Comparison of ENCODE assay signal across 8 cellular contexts in genomic region chr11:16605971-16606783, GRCh38.
DNase-seq lines count a peak whose midpoint lies in the region; ATAC-seq and TF ChIP-seq lines count a peak whose summit lies in the region.

No MANE protein-coding gene starts in this region.

- H3K9me2 ChIP-seq in Loucy (replicated peaks; ENCODE audit: low read depth, low read length) (no peaks in the 10 kb centered on the region), SK-N-SH (no peaks in the 10 kb centered on the region)

- H3K27ac ChIP-seq in H9 (ENCODE audit: insufficient read length, low read depth, low read length) (no peak overlapping the region), SK-N-SH (ENCODE audit: low read depth in 2 of 2, low read length in 1 of 2) (peak overlapping the region in 1 of 2 experiments; percentile 44; a peak in 2 of 4 replicates), thoracic aorta (peak overlapping the region; percentile 49 to 56)

- no peak overlapping the region; a peak in 2 of 5 replicates for H3K4me3 Mint-ChIP-seq in H9
- H3K4me3 Mint-ChIP-seq in activated naive CD8-positive, alpha-beta T cell, result peak overlapping the region; percentile 87
- H3K4me3 Mint-ChIP-seq in glutamatergic neuron (ENCODE audit: unreplicated experiment), result peak overlapping the region; percentile 92
- no peak overlapping the region for H3K4me3 Mint-ChIP-seq in osteocyte (ENCODE audit: unreplicated experiment)

- POLR2A ChIA-PET in SK-N-SH (lab: Yijun Ruan, JAX), result interaction anchor here (0.7 to 1.1 kb wide), 3 partner anchors 547 to 956 kb away, joined by 3 read pairs; no protein-coding TSS in a partner anchor

- peaks cover 0 to 4% of the 10 kb centered on the region in 2 experiments; a peak in 2 of 5 replicates for H3K9me3 Mint-ChIP-seq in H9
- H3K9me3 Mint-ChIP-seq in activated naive CD8-positive, alpha-beta T cell (ENCODE audit: low read depth), result no peaks in the 10 kb centered on the region
- H3K9me3 Mint-ChIP-seq in glutamatergic neuron (ENCODE audit: unreplicated experiment), result peaks cover 5% of the 10 kb centered on the region
- no peaks in the 10 kb centered on the region for H3K9me3 Mint-ChIP-seq in osteocyte (ENCODE audit: unreplicated experiment)

- H2BK12ac ChIP-seq in H9 (ENCODE audit: insufficient read length, low read depth, low read length), result no peak overlapping the region

- H2AK5ac ChIP-seq in H9 (ENCODE audit: insufficient read length, low read length), result no peak overlapping the region

- H3K27me3 Mint-ChIP-seq in H9 (ENCODE audit: low read depth), result peaks cover 37% of the 10 kb centered on the region
- H3K27me3 Mint-ChIP-seq in activated naive CD8-positive, alpha-beta T cell, result peaks cover 31% of the 10 kb centered on the region
- H3K27me3 Mint-ChIP-seq in glutamatergic neuron (ENCODE audit: unreplicated experiment), result peaks cover 17% of the 10 kb centered on the region
- H3K27me3 Mint-ChIP-seq in osteocyte (ENCODE audit: unreplicated experiment), result peaks cover under 1% of the 10 kb centered on the region

- no peak overlapping the region for H3K14ac ChIP-seq in H9 (ENCODE audit: insufficient read depth, low read length)

- TF ChIP-seq RAD21 in SK-N-SH (IDR thresholded peaks at IDR 0.05; ENCODE audit: low read length), result peak; percentile 81

- 0 out of 2 replicates have a peak, but pooled peaks cover 2% of the 10 kb centered on the region for H3K4me1 ChIP-seq in H9 (ENCODE audit: insufficient read depth, low read length)
- H3K4me1 ChIP-seq in Loucy (ENCODE audit: insufficient read depth, low read length, poor library complexity, severe bottlenecking), result no peaks in the 10 kb centered on the region
- peaks cover 0 to 19% of the 10 kb centered on the region in 2 experiments; a peak in 2 of 4 replicates for H3K4me1 ChIP-seq in SK-N-SH (ENCODE audit: control insufficient read depth in 1 of 2, insufficient read depth in 2 of 2, low read depth in 1 of 2, low read length in 1 of 2)
- peaks cover 13 to 30% of the 10 kb centered on the region in 2 donors for H3K4me1 ChIP-seq in thoracic aorta (ENCODE audit: control insufficient read depth in 1 of 2, low read depth in 2 of 2)

- H2AFZ ChIP-seq in H9 (ENCODE audit: low read length), result no peak overlapping the region
- H2AFZ ChIP-seq in Loucy (ENCODE audit: low read length), result no peak overlapping the region
- peak overlapping the region; percentile 74 for H2AFZ ChIP-seq in SK-N-SH (ENCODE audit: low read depth)

- no peak overlapping the region for H2BK120ac ChIP-seq in H9 (ENCODE audit: low read depth, low read length, poor library complexity, severe bottlenecking)

- H2BK15ac ChIP-seq in H9 (ENCODE audit: low read depth, low read length), result no peak overlapping the region

- peak; percentile 82 for ATAC-seq in thoracic aorta (ENCODE audit: insufficient number of reproducible peaks, low FRiP score, low read depth)

- H3K56ac ChIP-seq in H9 (ENCODE audit: insufficient read length, low read depth, low read length), result no peak overlapping the region

- H3K36me3 Mint-ChIP-seq in H9 (ENCODE audit: insufficient read depth in 1 of 3, low read depth in 3 of 3) (no peaks in the 10 kb centered on the region), glutamatergic neuron (ENCODE audit: unreplicated experiment) (no peaks in the 10 kb centered on the region), osteocyte (ENCODE audit: unreplicated experiment) (no peaks in the 10 kb centered on the region)
- no peaks in the 10 kb centered on the region for H3K36me3 Mint-ChIP-seq in activated naive CD8-positive, alpha-beta T cell

- no peaks in the 10 kb centered on the region for H3K9me3 ChIP-seq in H9 (ENCODE audit: control insufficient read depth, low read depth, low read length)
- no peaks in the 10 kb centered on the region for H3K9me3 ChIP-seq in Loucy (ENCODE audit: insufficient read depth, low read depth, low read length)
- H3K9me3 ChIP-seq in SK-N-SH, result no peaks in the 10 kb centered on the region
- no peaks in the 10 kb centered on the region for H3K9me3 ChIP-seq in thoracic aorta

- H3K9ac ChIP-seq in H9 (ENCODE audit: extremely low read depth, insufficient read length, low read length) (no peak overlapping the region), Loucy (ENCODE audit: low read depth, low read length, poor library complexity, severe bottlenecking) (no peak overlapping the region), SK-N-SH (no peak overlapping the region)

- CTCF ChIA-PET in SK-N-SH (lab: Yijun Ruan, JAX), result interaction anchor here (0.6 to 6.4 kb wide), 30 partner anchors 9 to 1329 kb away, joined by 3 to 37 read pairs (median 3); no protein-coding TSS in a partner anchor

- peak overlapping the region; percentile 92 for H3K4me2 ChIP-seq in H9 (ENCODE audit: insufficient read depth, insufficient read length, low read length)
- no peak overlapping the region for H3K4me2 ChIP-seq in Loucy (ENCODE audit: low read depth, low read length, poor library complexity, severe bottlenecking)
- peak overlapping the region; percentile 79 for H3K4me2 ChIP-seq in SK-N-SH

- no peak overlapping the region for H2BK20ac ChIP-seq in H9 (ENCODE audit: low read depth, low read length, poor library complexity, severe bottlenecking)

- H3K36me3 ChIP-seq in Loucy (ENCODE audit: insufficient read depth, low read length) (no peaks in the 10 kb centered on the region), SK-N-SH (replicated peaks in 1 of 2; ENCODE audit: control insufficient read depth in 1 of 2, insufficient read depth in 2 of 2, low read length in 1 of 2) (no peaks in the 10 kb centered on the region), thoracic aorta (no peaks in the 10 kb centered on the region)

- no CpG with 5 or more reads among the region's 32 CpGs for WGBS in H9 (ENCODE audit: extremely low coverage, insufficient read length, low lambda C conversion rate)
- WGBS in SK-N-SH (ENCODE audit: low lambda C conversion rate), result 2% methylated on average over 32 of the region's 32 CpGs

- no peak overlapping the region for H2BK5ac ChIP-seq in H9 (ENCODE audit: insufficient read length, low read length)

- peak; percentile 98 for TF ChIP-seq CTCF in H9 (conservative IDR thresholded peaks at IDR 0.05)
- TF ChIP-seq CTCF in Loucy (conservative IDR thresholded peaks at IDR 0.05; ENCODE audit: low read length), result peak; percentile 68
- TF ChIP-seq CTCF in SK-N-SH (IDR thresholded peaks at IDR 0.05), result peak; percentile 98
- TF ChIP-seq CTCF in glutamatergic neuron (IDR thresholded peaks at IDR 0.05; ENCODE audit: partially characterized antibody, unreplicated experiment), result peak; percentile 99
- peak; percentile 99 for TF ChIP-seq CTCF in osteocyte (IDR thresholded peaks at IDR 0.05)
- TF ChIP-seq CTCF in thoracic aorta (IDR thresholded peaks at IDR 0.05), result peak; percentile 97

- peak; percentile 69 for DNase-seq in GDM1 (lab: John Stamatoyannopoulos, UW)
- DNase-seq in H9, result peak; percentile 86
- DNase-seq in SK-N-SH, result peak; percentile 85
- peak; percentile 93 for DNase-seq in glutamatergic neuron
- peak; percentile 97 for DNase-seq in osteocyte (ENCODE audit: extremely low spot score, unreplicated experiment)
- DNase-seq in thoracic aorta (ENCODE audit: low spot score), result no peak

- no peak overlapping the region for H3T11ph ChIP-seq in H9 (ENCODE audit: low read length)

- no peak overlapping the region for H3K23ac ChIP-seq in H9 (ENCODE audit: insufficient read length, low read depth, low read length)

- TF ChIP-seq EP300 in SK-N-SH (IDR thresholded peaks at IDR 0.05; ENCODE audit: borderline replicate concordance in 1 of 2, low read depth in 1 of 2, low read length in 1 of 2), result no peak

- peaks cover 38% of the 10 kb centered on the region for H3K23me2 ChIP-seq in H9 (ENCODE audit: insufficient read length, low read depth, low read length, poor library complexity, severe bottlenecking)

- no peaks in the 10 kb centered on the region for H3F3A ChIP-seq in Loucy (ENCODE audit: low read depth)
- peaks cover 4% of the 10 kb centered on the region for H3F3A ChIP-seq in SK-N-SH (replicated peaks; ENCODE audit: insufficient read depth)

- H4K5ac ChIP-seq in H9 (ENCODE audit: insufficient read length, low read depth, low read length), result no peak overlapping the region

- H3K18ac ChIP-seq in H9 (ENCODE audit: insufficient read length, low read depth, low read length), result no peak overlapping the region

- no peaks in the 10 kb centered on the region for H3K79me2 ChIP-seq in H9 (ENCODE audit: insufficient read depth, low read length)
- no peaks in the 10 kb centered on the region for H3K79me2 ChIP-seq in Loucy (ENCODE audit: insufficient read depth, low read length)
- no peaks in the 10 kb centered on the region for H3K79me2 ChIP-seq in SK-N-SH (ENCODE audit: insufficient read depth)

- no peak overlapping the region for H4K91ac ChIP-seq in H9 (ENCODE audit: insufficient read length, low read depth, low read length)

- H3K79me1 ChIP-seq in H9 (ENCODE audit: insufficient read depth, low read depth, low read length, poor library complexity, severe bottlenecking), result no peaks in the 10 kb centered on the region

- peaks cover 86% of the 10 kb centered on the region for H3K27me3 ChIP-seq in H9 (ENCODE audit: insufficient read depth, low read length)
- no peaks in the 10 kb centered on the region for H3K27me3 ChIP-seq in Loucy (ENCODE audit: insufficient read depth, low read length, poor library complexity, severe bottlenecking)
- peaks cover 47% of the 10 kb centered on the region for H3K27me3 ChIP-seq in SK-N-SH (ENCODE audit: insufficient read depth)
- peaks cover 21% of the 10 kb centered on the region for H3K27me3 ChIP-seq in thoracic aorta (replicated peaks; ENCODE audit: insufficient read depth)

- peak overlapping the region in 2 of 3 experiments; percentile 9 to 45; a peak in 1 of 7 replicates for H3K27ac Mint-ChIP-seq in H9
- peak overlapping the region; percentile 65 for H3K27ac Mint-ChIP-seq in activated naive CD8-positive, alpha-beta T cell
- H3K27ac Mint-ChIP-seq in glutamatergic neuron (ENCODE audit: unreplicated experiment), result no peak overlapping the region
- no peak overlapping the region for H3K27ac Mint-ChIP-seq in osteocyte (ENCODE audit: unreplicated experiment)

- no peak overlapping the region for H4K8ac ChIP-seq in H9 (replicated peaks; ENCODE audit: insufficient read length, low read depth, low read length)

- H3K4ac ChIP-seq in H9 (ENCODE audit: low read depth, low read length), result no peak overlapping the region

- H3K4me3 ChIP-seq in Loucy (ENCODE audit: low read length, poor library complexity, severe bottlenecking), result no peak overlapping the region
- H3K4me3 ChIP-seq in SK-N-SH (ENCODE audit: low read depth in 2 of 2, low read length in 1 of 2), result peak overlapping the region; percentile 62 to 73
- peak overlapping the region; percentile 78 for H3K4me3 ChIP-seq in thoracic aorta

- H4K20me1 ChIP-seq in H9 (ENCODE audit: control insufficient read depth, insufficient read depth, insufficient read length) (no peaks in the 10 kb centered on the region), Loucy (ENCODE audit: insufficient read depth, low read length, poor library complexity, severe bottlenecking) (no peaks in the 10 kb centered on the region), SK-N-SH (ENCODE audit: insufficient read depth) (no peaks in the 10 kb centered on the region)

- H3K4me1 Mint-ChIP-seq in H9 (peaks cover 30 to 39% of the 10 kb centered on the region in 2 experiments), glutamatergic neuron (ENCODE audit: low read depth, unreplicated experiment) (peaks cover 6% of the 10 kb centered on the region), osteocyte (ENCODE audit: unreplicated experiment) (peaks cover 19% of the 10 kb centered on the region)
- peaks cover 19% of the 10 kb centered on the region for H3K4me1 Mint-ChIP-seq in activated naive CD8-positive, alpha-beta T cell (ENCODE audit: low read depth)

Comparison
In these comparisons a context has a peak if more than half of its experiments do, and no peak if none do; other contexts are left out.
1. H3K27ac Mint-ChIP-seq: peak in H9 (2 of 3) and activated naive CD8-positive, alpha-beta T cell (single experiment); none in glutamatergic neuron (single experiment) and osteocyte (single experiment).
2. H3K4me3 Mint-ChIP-seq: peak in activated naive CD8-positive, alpha-beta T cell (single experiment) and glutamatergic neuron (single experiment); none in H9 (0 of 2) and osteocyte (single experiment).
3. Peak in every context shown above with its lines, with median percentiles within 50 percentile points of each other: CTCF ChIP-seq.